Comparison of ENCODE assay signal across 9 cellular contexts in the genomic region with DNA sequence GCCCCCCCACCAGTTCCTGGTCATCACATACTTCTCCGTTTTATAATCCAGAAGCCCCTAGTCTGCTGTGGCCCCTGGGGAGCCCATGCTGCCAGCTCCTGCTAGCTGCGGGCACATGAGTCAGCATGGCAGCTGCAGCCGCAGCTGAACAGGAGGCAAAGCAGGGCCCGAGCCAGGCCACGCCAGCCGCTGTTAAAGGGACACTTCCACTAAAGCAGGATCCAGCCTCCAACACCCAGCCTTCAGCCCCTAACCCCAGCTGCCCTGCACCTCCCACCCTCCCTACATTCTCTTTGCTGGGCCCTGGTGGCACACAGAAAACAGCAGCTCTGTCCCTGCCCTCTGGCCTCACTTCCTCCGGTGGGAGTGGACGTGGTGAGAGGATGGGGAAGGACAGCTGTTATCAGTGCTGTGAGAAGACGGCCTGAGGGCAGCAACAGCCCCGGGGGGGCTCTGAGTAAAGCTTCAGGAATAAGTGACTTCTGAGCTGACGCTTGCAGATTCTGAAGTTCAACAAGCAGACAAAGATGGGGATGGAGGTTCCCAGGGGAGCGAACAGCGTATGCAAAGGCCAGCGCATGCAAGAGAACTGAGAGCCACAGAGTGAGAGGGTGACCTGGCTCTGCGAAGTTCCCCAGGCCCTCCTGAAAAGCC. TPM values are rescaled to one million over a fixed set of nuclear protein-coding genes. Genes with fewer than 3 reads are reported as not detected.
DNase-seq lines count a peak whose midpoint lies in the region; ATAC-seq and TF ChIP-seq lines count a peak whose summit lies in the region.
"Had no signal": no experiment of that assay in that cellular context is flagged by ENCODE, and none has a peak within 500 bp of the region (broad histone marks: within the 10 kb centered on the region; RNA-seq: fewer than 3 reads in every experiment).

No MANE protein-coding gene starts in this region.

- ATAC-seq in PC-3 (peak; percentile 65), GM21825 (IDR thresholded peaks at IDR 0.05; ENCODE audit: unreplicated experiment) (no peak), HG03196 (IDR thresholded peaks at IDR 0.05; ENCODE audit: unreplicated experiment) (no peak)

- TF ChIP-seq CTCF in PC-3 (conservative IDR thresholded peaks at IDR 0.05; ENCODE audit: low read depth, low read length) (no peak), GM10266 (IDR thresholded peaks at IDR 0.05; ENCODE audit: control insufficient read depth, insufficient read depth, low read depth, missing control alignments) (no peak)

- CTCF ChIA-PET in PC-3 (lab: Charles Lee) = no interaction called here

- no peak for DNase-seq in T-helper 2 cell treated with Interferon-gamma antibody and Interleukin-4, amounts not matched to agents 5 μg/mL and 100 μg/mL, for 36 hours (ENCODE audit: low spot score)
- DNase-seq in T-helper 2 cell (no peak), PC-3 (peak; percentile 15), GM10266 (ENCODE audit: extremely low spot score) (no peak)

- H3K4me3 ChIP-seq in PC-3 (ENCODE audit: low read length) (peak overlapping the region; percentile 60), ectodermal cell (ENCODE audit: insufficient read depth, low read depth, low read length) (peak overlapping the region; percentile 5), mucosa of stomach (ENCODE audit: low read length) (no peak overlapping the region)

- peaks cover 23% of the 10 kb centered on the region for H3K27me3 Mint-ChIP-seq in T-helper 2 cell treated with Interferon-gamma antibody and Interleukin-4, amounts not matched to agents 5 μg/mL and 100 μg/mL, for 36 hours (ENCODE audit: low read depth)

- no peaks in the 10 kb centered on the region for H3K79me2 ChIP-seq in PC-3 (ENCODE audit: low read length)

- H3K9me2 ChIP-seq in PC-3 (replicated peaks; ENCODE audit: low read length) = no peaks in the 10 kb centered on the region

- H3K27me3 ChIP-seq in PC-3 (ENCODE audit: low read length) (no peaks in the 10 kb centered on the region), ectodermal cell (ENCODE audit: control insufficient read depth, insufficient read depth, low read length, poor library complexity, severe bottlenecking) (peaks cover 3% of the 10 kb centered on the region), mucosa of stomach (ENCODE audit: control insufficient read depth, insufficient read depth, low read length) (no peaks in the 10 kb centered on the region)

- H3K36me3 Mint-ChIP-seq in T-helper 2 cell treated with Interferon-gamma antibody and Interleukin-4, amounts not matched to agents 5 μg/mL and 100 μg/mL, for 36 hours (ENCODE audit: low read depth) = no peaks in the 10 kb centered on the region

- POLR2A ChIA-PET in PC-3 (lab: Charles Lee; ENCODE audit: unreplicated experiment) = no interaction called here

- H3K9ac ChIP-seq in PC-3 (ENCODE audit: low read length) (no peak overlapping the region), mucosa of stomach (ENCODE audit: low read length) (peak overlapping the region; percentile 25)

- H3K4me3 Mint-ChIP-seq in T-helper 2 cell treated with Interferon-gamma antibody and Interleukin-4, amounts not matched to agents 5 μg/mL and 100 μg/mL, for 36 hours = peak overlapping the region; percentile 39

- H3K9me3 ChIP-seq in PC-3 (ENCODE audit: low read length) (no peaks in the 10 kb centered on the region), ectodermal cell (ENCODE audit: control insufficient read depth, low read length) (no peaks in the 10 kb centered on the region), mucosa of stomach (ENCODE audit: control insufficient read depth, low read length) (no peaks in the 10 kb centered on the region)

- H3K27ac Mint-ChIP-seq in T-helper 2 cell treated with Interferon-gamma antibody and Interleukin-4, amounts not matched to agents 5 μg/mL and 100 μg/mL, for 36 hours = peak overlapping the region; percentile 60

- intact Hi-C loops in PC-3 (cut with micrococcal nuclease) = no loop called here

- no peaks in the 10 kb centered on the region for H4K20me1 ChIP-seq in PC-3 (ENCODE audit: low read length)

- peak overlapping the region; percentile 87 for H3K4me2 ChIP-seq in PC-3 (ENCODE audit: low read length)

- peak overlapping the region; percentile 84 for H2AFZ ChIP-seq in PC-3 (ENCODE audit: low read length)

- WGBS in ectodermal cell, 2 experiments = 27 to 31% methylated on average over 15 of the region's 15 CpGs

- H3K36me3 ChIP-seq in PC-3 (ENCODE audit: low read depth, low read length) = no peaks in the 10 kb centered on the region
- H3K36me3 ChIP-seq in ectodermal cell (ENCODE audit: control insufficient read depth, insufficient read depth, low read length) = no peaks in the 10 kb centered on the region
- no peaks in the 10 kb centered on the region for H3K36me3 ChIP-seq in mucosa of stomach (ENCODE audit: control insufficient read depth, insufficient read depth, low read length)

- H3K27ac ChIP-seq in PC-3 (ENCODE audit: low read length) = no peak overlapping the region
- peak overlapping the region; percentile 57 for H3K27ac ChIP-seq in ectodermal cell (ENCODE audit: insufficient read depth, low read depth, low read length, poor library complexity, severe bottlenecking)

- H3K4me1 Mint-ChIP-seq in T-helper 2 cell treated with Interferon-gamma antibody and Interleukin-4, amounts not matched to agents 5 μg/mL and 100 μg/mL, for 36 hours (ENCODE audit: low read depth) = peaks cover 14% of the 10 kb centered on the region

- no peaks in the 10 kb centered on the region for H3K9me3 Mint-ChIP-seq in T-helper 2 cell treated with Interferon-gamma antibody and Interleukin-4, amounts not matched to agents 5 μg/mL and 100 μg/mL, for 36 hours

- H3K4me1 ChIP-seq in PC-3 (ENCODE audit: insufficient read depth, low read length) (peaks cover 19% of the 10 kb centered on the region), ectodermal cell (ENCODE audit: control insufficient read depth, insufficient read depth, low read length) (peaks cover 14% of the 10 kb centered on the region), mucosa of stomach (ENCODE audit: control insufficient read depth, insufficient read depth, low read length) (peaks cover 32% of the 10 kb centered on the region)

- no peaks in the 10 kb centered on the region for H3F3A ChIP-seq in PC-3 (ENCODE audit: low read length, unreplicated experiment)

- BruUV-seq in PC-3 (replicated peaks; lab: Mats Ljungman, UMichigan) = no TSS peak

RNA-seq across cellular contexts. Expression of gene LRRC74B, which starts 0.7 kb away (rescaled TPM):
- total RNA-seq in PC-3 (2014; rRNA removed) = not detected in 2 replicates
- polyA plus RNA-seq in ectodermal cell (2013, experiment 1 of 4) = not detected
- not detected for polyA plus RNA-seq in ectodermal cell (2013, experiment 2 of 4)
- polyA plus RNA-seq in ectodermal cell (2013, experiment 3 of 4) = not detected
- not detected for polyA plus RNA-seq in ectodermal cell (2013, experiment 4 of 4)
- total RNA-seq: urinary bladder had no signal
- polyA plus RNA-seq: urinary bladder had no signal

RNA-seq across cellular contexts. Expression of gene SLC7A4, which starts 12.7 kb away (rescaled TPM):
- not detected in 2 replicates for total RNA-seq in PC-3 (2014; rRNA removed)
- 0.28 TPM for polyA plus RNA-seq in ectodermal cell (2013, experiment 1 of 4)
- 0.43 TPM for polyA plus RNA-seq in ectodermal cell (2013, experiment 2 of 4)
- polyA plus RNA-seq in ectodermal cell (2013, experiment 3 of 4) = not detected
- polyA plus RNA-seq in ectodermal cell (2013, experiment 4 of 4) = 0.45 TPM

RNA-seq across cellular contexts. Expression of gene P2RX6, which starts 30.1 kb away (rescaled TPM):
- total RNA-seq in PC-3 (2014; rRNA removed) = 1.1 TPM in 1 of 2 replicates, not detected in the other
- polyA plus RNA-seq in ectodermal cell (2013, experiment 1 of 4) = 2.6 TPM
- polyA plus RNA-seq in ectodermal cell (2013, experiment 2 of 4) = 2.1 TPM
- polyA plus RNA-seq in ectodermal cell (2013, experiment 3 of 4) = 1.9 TPM
- 2.6 TPM for polyA plus RNA-seq in ectodermal cell (2013, experiment 4 of 4)

RNA-seq across cellular contexts. Expression of gene THAP7, which starts 43.1 kb away (rescaled TPM):
- total RNA-seq in PC-3 (2014; rRNA removed) = 43.0 and 44.3 TPM in 2 replicates
- polyA plus RNA-seq in ectodermal cell (2013, experiment 1 of 4) = 31.1 TPM
- 38.6 TPM for polyA plus RNA-seq in ectodermal cell (2013, experiment 2 of 4)
- polyA plus RNA-seq in ectodermal cell (2013, experiment 3 of 4) = 27.1 TPM
- polyA plus RNA-seq in ectodermal cell (2013, experiment 4 of 4) = 31.5 TPM
